Comparison of ENCODE assay signal across 11 cellular contexts in genomic region chr14:96962337-96962736, GRCh38.
DNase-seq lines count a peak whose midpoint lies in the region; ATAC-seq and TF ChIP-seq lines count a peak whose summit lies in the region.
"Had no signal": no experiment of that assay in that cellular context is flagged by ENCODE, and none has a peak within 500 bp of the region (broad histone marks: within the 10 kb centered on the region; RNA-seq: fewer than 3 reads in every experiment).

No MANE protein-coding gene starts in this region.

- H3K9me3 ChIP-seq in Loucy (ENCODE audit: insufficient read depth, low read depth, low read length), result no peaks in the 10 kb centered on the region; the same call in 1 of the 2 replicates
- H3K9me3 ChIP-seq: body of pancreas had no signal

- H3K9me2 ChIP-seq in Loucy (replicated peaks; ENCODE audit: low read depth, low read length), result no peaks in the 10 kb centered on the region

- no peak for DNase-seq in activated CD4-positive, CD25-positive, alpha-beta regulatory T cell (lab: John Stamatoyannopoulos, UW)
- peak; percentile 2 for DNase-seq in activated T-helper 1 cell treated with Interleukin-2 at 50 U/mL for 16 hours (ENCODE audit: low read depth)
- DNase-seq in superior temporal gyrus (ENCODE audit: extremely low spot score), result no peak
- DNase-seq in NCI-H345 (lab: John Stamatoyannopoulos, UW), result no peak
- DNase-seq in NCI-H1930 (lab: John Stamatoyannopoulos, UW), result no peak
- DNase-seq: foreskin fibroblast, HCEC 1CT had no signal

- H3K4me3 ChIP-seq in Loucy (ENCODE audit: low read length, poor library complexity, severe bottlenecking), result no peak overlapping the region
- H3K4me3 ChIP-seq in skin epidermis, result no peak overlapping the region
- H3K4me3 ChIP-seq: body of pancreas had no signal

- H3K27me3 ChIP-seq in Loucy (ENCODE audit: insufficient read depth, low read length, poor library complexity, severe bottlenecking), result no peaks in the 10 kb centered on the region
- H3K27me3 ChIP-seq: body of pancreas had no signal

- TF ChIP-seq CTCF in Loucy (conservative IDR thresholded peaks at IDR 0.05; ENCODE audit: low read length), result no peak

- H4K20me1 ChIP-seq in Loucy (ENCODE audit: insufficient read depth, low read length, poor library complexity, severe bottlenecking), result no peaks in the 10 kb centered on the region

- H3F3A ChIP-seq in Loucy (ENCODE audit: low read depth), result no peaks in the 10 kb centered on the region

- H3K9ac ChIP-seq in Loucy (ENCODE audit: low read depth, low read length, poor library complexity, severe bottlenecking), result no peak overlapping the region

- ATAC-seq in activated CD4-positive, CD25-positive, alpha-beta regulatory T cell treated with anti-CD3 and anti-CD28 coated beads, Interleukin-2, amount 50 U/mL, for 24 hours, result peak; percentile 70 to 78
- ATAC-seq: body of pancreas had no signal

- H3K79me2 ChIP-seq in Loucy (ENCODE audit: insufficient read depth, low read length), result no peaks in the 10 kb centered on the region

- peak overlapping the region in 12 of 21 experiments; percentile 7 to 81 (median 51) for H3K27ac ChIP-seq in skin epidermis
- H3K27ac ChIP-seq: body of pancreas had no signal

- no peaks in the 10 kb centered on the region for H3K4me1 ChIP-seq in Loucy (ENCODE audit: insufficient read depth, low read length, poor library complexity, severe bottlenecking)
- H3K4me1 ChIP-seq: body of pancreas had no signal

- no peaks in the 10 kb centered on the region for H3K36me3 ChIP-seq in Loucy (ENCODE audit: insufficient read depth, low read length)

- peak overlapping the region; percentile 10 for H3K4me2 ChIP-seq in Loucy (ENCODE audit: low read depth, low read length, poor library complexity, severe bottlenecking)

- no peak overlapping the region for H2AFZ ChIP-seq in Loucy (ENCODE audit: low read length)
